Comparison of ENCODE assay signal across 2 cellular contexts in genomic region chr11:65355013-65355775, GRCh38.
TF ChIP-seq lines count a peak whose summit lies in the region.

No MANE protein-coding gene starts in this region.

TF ChIP-seq in HEK293T, 16 proteins besides CTCF, POLR2A, EP300 and RAD21:
- TF ChIP-seq SUZ12 (IDR thresholded peaks at IDR 0.05) (no peak), L3MBTL2 (conservative IDR thresholded peaks at IDR 0.05) (peak; percentile 15; the same call in 1 of the 2 replicates)

TF ChIP-seq in HepG2, 621 proteins besides CTCF, POLR2A, EP300 and RAD21 (continues in another document):
- peak; percentile 46 for TF ChIP-seq RBFOX2 (IDR thresholded peaks at IDR 0.05; ENCODE audit: low read depth, low read length)
- TF ChIP-seq NFATC3 (CRISPR knock-in tag; IDR thresholded peaks at IDR 0.05): no peak
- TF ChIP-seq YEATS4 (CRISPR knock-in tag; IDR thresholded peaks at IDR 0.05; ENCODE audit: borderline replicate concordance): no peak
- no peak for TF ChIP-seq POGK (CRISPR knock-in tag; conservative IDR thresholded peaks at IDR 0.05)
- TF ChIP-seq REST (IDR thresholded peaks at IDR 0.05; ENCODE audit: borderline replicate concordance in 1 of 2, low read depth in 1 of 2, low read length in 2 of 2): no peak
- no peak for TF ChIP-seq ZFP36L2 (CRISPR knock-in tag; IDR thresholded peaks at IDR 0.05)
- TF ChIP-seq ZNF644 (CRISPR knock-in tag; IDR thresholded peaks at IDR 0.05; ENCODE audit: low read depth): no peak
- no peak for TF ChIP-seq SOX6 (IDR thresholded peaks at IDR 0.05)
- TF ChIP-seq SOX6 (CRISPR knock-in tag; IDR thresholded peaks at IDR 0.05): no peak; the same call in 1 of the 2 replicates
- no peak for TF ChIP-seq GPN1 (CRISPR knock-in tag; IDR thresholded peaks at IDR 0.05; ENCODE audit: borderline replicate concordance)
- no peak for TF ChIP-seq NR2F1 (CRISPR knock-in tag; IDR thresholded peaks at IDR 0.05)
- no peak for TF ChIP-seq PCBP1 (IDR thresholded peaks at IDR 0.05; ENCODE audit: borderline replicate concordance, low read depth, low read length)
- no peak for TF ChIP-seq MNT (IDR thresholded peaks at IDR 0.05)
- peak; percentile 57; the same call in 1 of the 2 replicates for TF ChIP-seq MTA1 (CRISPR knock-in tag; IDR thresholded peaks at IDR 0.05; ENCODE audit: borderline replicate concordance)
- TF ChIP-seq NCOA5 (CRISPR knock-in tag; IDR thresholded peaks at IDR 0.05): no peak
- no peak for TF ChIP-seq CEBPB (IDR thresholded peaks at IDR 0.05; ENCODE audit: borderline replicate concordance, low read depth, low read length)
- no peak for TF ChIP-seq PITX1 (CRISPR knock-in tag; IDR thresholded peaks at IDR 0.05)
- peak; percentile 18; the same call in 1 of the 2 replicates for TF ChIP-seq MYC (CRISPR knock-in tag; IDR thresholded peaks at IDR 0.05; ENCODE audit: borderline replicate concordance)
- TF ChIP-seq MLLT10 (CRISPR knock-in tag; IDR thresholded peaks at IDR 0.05): no peak
- no peak for TF ChIP-seq ZNF24 (IDR thresholded peaks at IDR 0.05)
- no peak for TF ChIP-seq IRF2 (CRISPR knock-in tag; IDR thresholded peaks at IDR 0.05)
- TF ChIP-seq LBX2 (CRISPR knock-in tag; IDR thresholded peaks at IDR 0.05; ENCODE audit: borderline replicate concordance): no peak
- TF ChIP-seq ZNF552 (CRISPR knock-in tag; IDR thresholded peaks at IDR 0.05; ENCODE audit: borderline replicate concordance): no peak
- TF ChIP-seq BCLAF1 (IDR thresholded peaks at IDR 0.05): no peak
- no peak for TF ChIP-seq RELA (CRISPR knock-in tag; IDR thresholded peaks at IDR 0.05)
- no peak for TF ChIP-seq SCMH1 (CRISPR knock-in tag; IDR thresholded peaks at IDR 0.05; ENCODE audit: borderline replicate concordance)
- TF ChIP-seq NRL (CRISPR knock-in tag; IDR thresholded peaks at IDR 0.05; ENCODE audit: borderline replicate concordance): no peak
- peak; percentile 10 for TF ChIP-seq TEAD3 (CRISPR knock-in tag; optimal IDR thresholded peaks at IDR 0.05; ENCODE audit: borderline replicate concordance)
- no peak for TF ChIP-seq ZNF430 (CRISPR knock-in tag; IDR thresholded peaks at IDR 0.05)
- TF ChIP-seq ZBTB14 (CRISPR knock-in tag; IDR thresholded peaks at IDR 0.05): no peak
- TF ChIP-seq PAXIP1 (CRISPR knock-in tag; conservative IDR thresholded peaks at IDR 0.05): no peak; the same call in 1 of the 2 replicates
- no peak for TF ChIP-seq ZNF280D (CRISPR knock-in tag; IDR thresholded peaks at IDR 0.05)
- TF ChIP-seq ZNF792 (CRISPR knock-in tag; IDR thresholded peaks at IDR 0.05): no peak
- no peak for TF ChIP-seq ZZZ3 (CRISPR knock-in tag; IDR thresholded peaks at IDR 0.05; ENCODE audit: borderline replicate concordance)
- TF ChIP-seq DBP (CRISPR knock-in tag; IDR thresholded peaks at IDR 0.05; ENCODE audit: not compliant biosample characterization): no peak
- no peak for TF ChIP-seq SYNCRIP (IDR thresholded peaks at IDR 0.05; ENCODE audit: insufficient read depth, low read depth, low read length)
- TF ChIP-seq RNF2 (conservative IDR thresholded peaks at IDR 0.05; ENCODE audit: low read depth): no peak
- no peak for TF ChIP-seq ETV6 (CRISPR knock-in tag; conservative IDR thresholded peaks at IDR 0.05)
- TF ChIP-seq CENPX (CRISPR knock-in tag; IDR thresholded peaks at IDR 0.05): no peak
- TF ChIP-seq ZNF556 (CRISPR knock-in tag; IDR thresholded peaks at IDR 0.05; ENCODE audit: borderline replicate concordance): no peak
- no peak for TF ChIP-seq TOPORS (CRISPR knock-in tag; IDR thresholded peaks at IDR 0.05)
- no peak for TF ChIP-seq ZBTB37 (CRISPR knock-in tag; IDR thresholded peaks at IDR 0.05)
